Comparison of ENCODE assay signal across 14 cellular contexts in genomic region chr5:151058301-151058700, GRCh38. TPM values are rescaled to one million over a fixed set of nuclear protein-coding genes. Genes with fewer than 3 reads are reported as not detected.
DNase-seq lines count a peak whose midpoint lies in the region; ATAC-seq and TF ChIP-seq lines count a peak whose summit lies in the region.
"Had no signal": no experiment of that assay in that cellular context is flagged by ENCODE, and none has a peak within 500 bp of the region (broad histone marks: within the 10 kb centered on the region; RNA-seq: fewer than 3 reads in every experiment).

No MANE protein-coding gene starts in this region.

- intact Hi-C loops in HCT116 (cut with micrococcal nuclease) (no loop called here), mammary epithelial cell (cut with micrococcal nuclease) (no loop called here)

- TF ChIP-seq RAD21 in SK-N-SH (IDR thresholded peaks at IDR 0.05; ENCODE audit: low read length) (no peak), HCT116 (IDR thresholded peaks at IDR 0.05; ENCODE audit: low read depth) (no peak)

- RAD21 ChIA-PET in HCT116 (lab: Charles Lee; ENCODE audit: low non-redundant PET in 1 of 2, low total read pairs in 2 of 2, uncharacterized antibody in 2 of 2, unreplicated experiment in 2 of 2), result no interaction called here

- H3K36me3 ChIP-seq in SK-N-SH (replicated peaks in 1 of 2; ENCODE audit: control insufficient read depth in 1 of 2, insufficient read depth in 2 of 2, low read length in 1 of 2), result peaks cover 16 to 27% of the 10 kb centered on the region in 2 experiments
- H3K36me3 ChIP-seq in HCT116 (ENCODE audit: control insufficient read depth in 1 of 2, insufficient read depth in 2 of 2, low read length in 2 of 2), result peaks cover 4 to 14% of the 10 kb centered on the region in 2 experiments; a peak in 2 of 4 replicates
- H3K36me3 ChIP-seq in mammary epithelial cell (ENCODE audit: insufficient read depth, low read length), result peaks cover 56% of the 10 kb centered on the region

- POLR2A ChIA-PET in SK-N-SH (lab: Yijun Ruan, JAX) (no interaction called here), HCT116 (lab: Charles Lee) (no interaction called here)

- H3K4me2 ChIP-seq in SK-N-SH, result no peak overlapping the region
- no peak overlapping the region for H3K4me2 ChIP-seq in HCT116 (ENCODE audit: low read length)
- H3K4me2 ChIP-seq in mammary epithelial cell (ENCODE audit: insufficient read depth, low read depth, low read length), result no peak overlapping the region

- no peaks in the 10 kb centered on the region for H3K79me2 ChIP-seq in SK-N-SH (ENCODE audit: insufficient read depth)
- H3K79me2 ChIP-seq in HCT116 (ENCODE audit: insufficient read depth, low read length), result 0 out of 2 replicates have a peak, but pooled peaks cover 3% of the 10 kb centered on the region
- peaks cover 68% of the 10 kb centered on the region for H3K79me2 ChIP-seq in mammary epithelial cell (ENCODE audit: insufficient read depth, low read length)

- H3K27ac ChIP-seq in SK-N-SH (ENCODE audit: low read depth in 2 of 2, low read length in 1 of 2), result no peak overlapping the region
- no peak overlapping the region for H3K27ac ChIP-seq in HCT116 (ENCODE audit: low read depth, low read length)
- H3K27ac ChIP-seq in mammary epithelial cell (ENCODE audit: insufficient read depth, low read depth, low read length), result no peak overlapping the region

- DNase-seq in SK-N-SH (no peak), HCT116 (ENCODE audit: low read depth, low spot score) (no peak), choroid plexus epithelial cell (ENCODE audit: low read depth) (no peak), retinal pigment epithelial cell (ENCODE audit: low read depth) (no peak), mammary epithelial cell (no peak)
- DNase-seq: 8988T; effector memory CD4-positive, alpha-beta T cell; left cardiac atrium; MG63; nephron progenitor cell had no signal

- TF ChIP-seq POLR2A in HCT116 (IDR thresholded peaks at IDR 0.05; ENCODE audit: borderline replicate concordance, extremely low read depth, insufficient read depth, insufficient read length), result no peak

- no peak for ATAC-seq in SK-N-SH treated with all-trans-retinoic acid at 6 μM for 48 hours
- no peak; the same call in 1 of the 2 replicates for ATAC-seq in HCT116
- ATAC-seq in GM21723 (IDR thresholded peaks at IDR 0.05; ENCODE audit: unreplicated experiment), result no peak
- ATAC-seq in GM21737 (IDR thresholded peaks at IDR 0.05; ENCODE audit: unreplicated experiment), result no peak

- TF ChIP-seq CTCF in SK-N-SH (IDR thresholded peaks at IDR 0.05), result peak; percentile 16; the same call in 1 of the 2 replicates
- peak in 2 of 3 experiments; percentile 3 to 21; a peak in 1 of 6 replicates for TF ChIP-seq CTCF in HCT116 (IDR thresholded peaks at IDR 0.05 in 2 of 3, conservative IDR thresholded peaks at IDR 0.05 in 1 of 3; ENCODE audit: borderline replicate concordance in 1 of 3, insufficient read depth in 1 of 3, low read depth in 2 of 3, low read length in 2 of 3)
- peak; percentile 26 for TF ChIP-seq CTCF in choroid plexus epithelial cell (conservative IDR thresholded peaks at IDR 0.05; ENCODE audit: low read depth, low read length)
- TF ChIP-seq CTCF in retinal pigment epithelial cell (conservative IDR thresholded peaks at IDR 0.05; ENCODE audit: low read depth, low read length), result peak; percentile 22
- no peak for TF ChIP-seq CTCF in mammary epithelial cell (conservative IDR thresholded peaks at IDR 0.05 in 1 of 2, IDR thresholded peaks at IDR 0.05 in 1 of 2; ENCODE audit: extremely low read depth in 1 of 2, insufficient read depth in 1 of 2, low read depth in 1 of 2, low read length in 2 of 2)

- H3K9me2 ChIP-seq in SK-N-SH (no peaks in the 10 kb centered on the region), HCT116 (ENCODE audit: insufficient read depth) (no peaks in the 10 kb centered on the region)

- 92% methylated on average over 3 of the region's 5 CpGs for WGBS in SK-N-SH (ENCODE audit: low lambda C conversion rate)
- WGBS in mammary epithelial cell (ENCODE audit: low coverage, missing lambda C conversion rate), result 88% methylated on average over 4 of the region's 5 CpGs

- H3K4me1 ChIP-seq in SK-N-SH (ENCODE audit: control insufficient read depth in 1 of 2, insufficient read depth in 2 of 2, low read depth in 1 of 2, low read length in 1 of 2) (peaks cover 6 to 8% of the 10 kb centered on the region in 2 experiments; a peak in 2 of 4 replicates), HCT116 (ENCODE audit: control insufficient read depth in 1 of 2, insufficient read depth in 2 of 2, low read length in 2 of 2) (peaks cover 6 to 10% of the 10 kb centered on the region in 2 experiments), mammary epithelial cell (ENCODE audit: insufficient read depth, low read length) (peaks cover 5% of the 10 kb centered on the region)

- H3K27me3 ChIP-seq in SK-N-SH (ENCODE audit: insufficient read depth) (no peaks in the 10 kb centered on the region), HCT116 (ENCODE audit: insufficient read depth, low read length) (no peaks in the 10 kb centered on the region), mammary epithelial cell (ENCODE audit: insufficient read depth, low read length) (no peaks in the 10 kb centered on the region)
- H3K27me3 ChIP-seq: heart left ventricle, MG63 had no signal

- H2AFZ ChIP-seq in SK-N-SH (ENCODE audit: low read depth), result no peak overlapping the region
- no peak overlapping the region for H2AFZ ChIP-seq in HCT116 (ENCODE audit: low read depth, low read length, poor library complexity, severe bottlenecking)
- H2AFZ ChIP-seq in mammary epithelial cell (ENCODE audit: low read depth, low read length), result no peak overlapping the region

- no peak overlapping the region for H3K4me3 ChIP-seq in SK-N-SH (ENCODE audit: low read depth in 2 of 2, low read length in 1 of 2)
- no peak overlapping the region for H3K4me3 ChIP-seq in HCT116 (replicated peaks in 1 of 2; ENCODE audit: low read depth in 1 of 2, low read length in 2 of 2)
- no peak overlapping the region for H3K4me3 ChIP-seq in choroid plexus epithelial cell (ENCODE audit: low read depth, low read length)
- H3K4me3 ChIP-seq in retinal pigment epithelial cell (ENCODE audit: low read length), result no peak overlapping the region
- H3K4me3 ChIP-seq in mammary epithelial cell (replicated peaks in 1 of 3; ENCODE audit: insufficient read depth in 1 of 3, low read depth in 2 of 3, low read length in 3 of 3), result no peak overlapping the region
- H3K4me3 ChIP-seq: heart left ventricle, MG63 had no signal

- no peak for TF ChIP-seq EP300 in SK-N-SH (IDR thresholded peaks at IDR 0.05; ENCODE audit: borderline replicate concordance in 1 of 2, low read depth in 1 of 2, low read length in 1 of 2)

- peaks cover 4% of the 10 kb centered on the region for H3F3A ChIP-seq in SK-N-SH (replicated peaks; ENCODE audit: insufficient read depth)

- dilution Hi-C loops in mammary epithelial cell (cut with HindIII; ENCODE audit: low sequenced_read_pairs), result loop anchor here (5.0 kb wide), 2 partner anchors 49 to 76 kb away; no protein-coding TSS in a partner anchor

- in situ Hi-C loops in mammary epithelial cell (cut with MboI; ENCODE audit: low sequenced_read_pairs in 2 of 2), result no loop called here

- no TSS peak for BruUV-seq in HCT116 (replicated peaks; lab: Mats Ljungman, UMichigan)
- BruUV-seq in mammary epithelial cell (replicated peaks; lab: Mats Ljungman, UMichigan), result no TSS peak

- CTCF ChIA-PET in SK-N-SH (lab: Yijun Ruan, JAX), result interaction anchor here (1.3 to 13.3 kb wide), 4 partner anchors 11 to 56 kb away, joined by 3 to 441 read pairs (median 11); no protein-coding TSS in a partner anchor
- CTCF ChIA-PET in HCT116 (lab: Charles Lee), result interaction anchor here (0.8 to 2.0 kb wide), 4 partner anchors 8 to 57 kb away, joined by 3 to 6 read pairs (median 3); no protein-coding TSS in a partner anchor
- CTCF ChIA-PET in mammary epithelial cell (lab: Charles Lee; ENCODE audit: low non-redundant PET), result no interaction called here

- H3K9me3 ChIP-seq in SK-N-SH (no peaks in the 10 kb centered on the region), HCT116 (ENCODE audit: control insufficient read depth in 1 of 2, insufficient read depth in 1 of 2, low read depth in 1 of 2, low read length in 2 of 2) (no peaks in the 10 kb centered on the region), mammary epithelial cell (replicated peaks; ENCODE audit: insufficient read depth, low read length) (no peaks in the 10 kb centered on the region)
- H3K9me3 ChIP-seq: heart left ventricle, MG63 had no signal

- H4K20me1 ChIP-seq in SK-N-SH (ENCODE audit: insufficient read depth) (peaks cover 6% of the 10 kb centered on the region), HCT116 (ENCODE audit: insufficient read depth) (no peaks in the 10 kb centered on the region), mammary epithelial cell (ENCODE audit: insufficient read depth, low read length) (no peaks in the 10 kb centered on the region)

- H3K9ac ChIP-seq in SK-N-SH (no peak overlapping the region), HCT116 (ENCODE audit: low read length) (no peak overlapping the region), mammary epithelial cell (ENCODE audit: insufficient read depth, low read length) (no peak overlapping the region)

TF ChIP-seq in SK-N-SH, 30 proteins besides CTCF, POLR2A, EP300 and RAD21 (continues in another document):
- no peak for TF ChIP-seq TAF1 (IDR thresholded peaks at IDR 0.05; ENCODE audit: borderline replicate concordance, low read depth, low read length)

TF ChIP-seq in SK-N-SH treated with all-trans-retinoic acid at 6 μM for 48 hours, 23 proteins besides CTCF, POLR2A, EP300 and RAD21:
- no peak for TF ChIP-seq ZNF565 (CRISPR knock-in tag; conservative IDR thresholded peaks at IDR 0.05; ENCODE audit: low read depth)
TF ChIP-seq in SK-N-SH treated with all-trans-retinoic acid at 6 μM for 48 hours: peak in this region for 0.

TF ChIP-seq in HCT116, 20 proteins besides CTCF, POLR2A, EP300 and RAD21 (continues in another document):
- TF ChIP-seq CEBPB (IDR thresholded peaks at IDR 0.05; ENCODE audit: low read depth) (no peak), EZH2 (IDR thresholded peaks at IDR 0.05) (no peak), TCF7L2 (IDR thresholded peaks at IDR 0.05; ENCODE audit: borderline replicate concordance, extremely low read depth, insufficient read depth, insufficient read length) (no peak), SIN3A (IDR thresholded peaks at IDR 0.05; ENCODE audit: low read depth) (no peak)

RNA-seq across cellular contexts. Expression of gene TNIP1, which starts 22.5 kb away (rescaled TPM):
- polyA plus RNA-seq in SK-N-SH (2012; rRNA removed) (39.4 and 46.2 TPM in 2 replicates), mammary epithelial cell (118 TPM)
- polyA plus RNA-seq in SK-N-SH (2012; cell fraction: cytosol; rRNA removed), result 33.3 and 41.5 TPM in 2 replicates
- 36.6 and 41.8 TPM in 2 replicates for polyA plus RNA-seq in SK-N-SH (2012; cell fraction: nucleus; rRNA removed)
- total RNA-seq in HCT116 (2021; ENCODE audit: unreplicated experiment) (46.0 TPM), mammary epithelial cell (100 to 1,000 TPM in 1 of 2 donors, 10 to 100 TPM in 1; 74.3 to 247 TPM)
- polyA plus RNA-seq in HCT116 (2012), result 58.7 and 63.9 TPM in 2 replicates
- 137 TPM for polyA minus RNA-seq in mammary epithelial cell

RNA-seq across cellular contexts. Expression of gene GPX3, which starts 37.9 kb away (rescaled TPM):
- polyA plus RNA-seq in SK-N-SH (2012; rRNA removed) (3.2 and 3.8 TPM in 2 replicates), mammary epithelial cell (2.5 TPM)
- 2.9 and 3.5 TPM in 2 replicates for polyA plus RNA-seq in SK-N-SH (2012; cell fraction: cytosol; rRNA removed)
- 0.77 and 1.1 TPM in 2 replicates for polyA plus RNA-seq in SK-N-SH (2012; cell fraction: nucleus; rRNA removed)
- total RNA-seq in HCT116 (2021; ENCODE audit: unreplicated experiment) (0.96 TPM), mammary epithelial cell (1 to 10 TPM in 1 of 2 donors, not detected in 1; 2.7 TPM)
- 0.10 and 0.55 TPM in 2 replicates for polyA plus RNA-seq in HCT116 (2012)
- polyA minus RNA-seq in mammary epithelial cell, result not detected

Comparison
In these comparisons a context has a peak if more than half of its experiments do, and no peak if none do; other contexts are left out.
1. CTCF ChIP-seq: peak in SK-N-SH (single experiment), HCT116 (2 of 3), choroid plexus epithelial cell (single experiment) and retinal pigment epithelial cell (single experiment); none in mammary epithelial cell (0 of 2).